7 cellular contexts compared by ENCODE assay signal in genomic region chr4:86496094-86497060, GRCh38.
DNase-seq lines count a peak whose midpoint lies in the region; ATAC-seq and TF ChIP-seq lines count a peak whose summit lies in the region.

No MANE protein-coding gene starts in this region.

- H3K36me3 ChIP-seq in GM23338 (ENCODE audit: insufficient read depth) (no peaks in the 10 kb centered on the region), PC-3 (ENCODE audit: low read depth, low read length) (no peaks in the 10 kb centered on the region), breast epithelium (no peaks in the 10 kb centered on the region), upper lobe of right lung (no peaks in the 10 kb centered on the region)

- H3K27me3 ChIP-seq in GM23338 (ENCODE audit: insufficient read depth) (no peaks in the 10 kb centered on the region), PC-3 (ENCODE audit: low read length) (no peaks in the 10 kb centered on the region), breast epithelium (no peaks in the 10 kb centered on the region), upper lobe of right lung (no peaks in the 10 kb centered on the region)

- H3K36me3 Mint-ChIP-seq in GM23338 (ENCODE audit: low read depth) = peaks cover 5% of the 10 kb centered on the region; the same call in 2 of the 3 replicates

- DNase-seq in D341Med (ENCODE audit: low spot score) (peak; percentile 63), GM23338 (ENCODE audit: low spot score) (peak; percentile 70), PC-3 (peak; percentile 79), breast epithelium (ENCODE audit: low spot score in 2 of 2) (no peak), left lobe of liver (ENCODE audit: low spot score) (no peak), upper lobe of right lung (no peak)

- H4K20me1 ChIP-seq in GM23338 (replicated peaks; ENCODE audit: insufficient read depth) = no peaks in the 10 kb centered on the region
- no peaks in the 10 kb centered on the region for H4K20me1 ChIP-seq in PC-3 (ENCODE audit: low read length)

- H3K4me1 ChIP-seq in GM23338 (ENCODE audit: insufficient read depth) (peaks cover 11% of the 10 kb centered on the region), PC-3 (ENCODE audit: insufficient read depth, low read length) (peaks cover 55% of the 10 kb centered on the region), breast epithelium (peaks cover 0 to 5% of the 10 kb centered on the region in 2 donors), upper lobe of right lung (peaks cover 12% of the 10 kb centered on the region)

- no peaks in the 10 kb centered on the region for H3K9me3 ChIP-seq in PC-3 (ENCODE audit: low read length)
- no peaks in the 10 kb centered on the region for H3K9me3 ChIP-seq in breast epithelium
- H3K9me3 ChIP-seq in upper lobe of right lung = no peaks in the 10 kb centered on the region

- peak; percentile 70 to 100 for TF ChIP-seq CTCF in GM23338 (conservative IDR thresholded peaks at IDR 0.05; ENCODE audit: low read depth in 2 of 2)
- TF ChIP-seq CTCF in PC-3 (conservative IDR thresholded peaks at IDR 0.05; ENCODE audit: low read depth, low read length) = peak; percentile 83
- peak; percentile 66 to 81 (median 76) for TF ChIP-seq CTCF in breast epithelium (IDR thresholded peaks at IDR 0.05)
- TF ChIP-seq CTCF in upper lobe of right lung (IDR thresholded peaks at IDR 0.05) = peak; percentile 86

- 0 out of 3 replicates have a peak, but pooled peaks cover 2% of the 10 kb centered on the region for H3K9me3 Mint-ChIP-seq in GM23338

- H3K27me3 Mint-ChIP-seq in GM23338 (ENCODE audit: insufficient read depth, low read depth, poor library complexity) = no peaks in the 10 kb centered on the region

- H3K27ac ChIP-seq in GM23338 (ENCODE audit: low read depth) = no peak overlapping the region
- H3K27ac ChIP-seq in PC-3 (ENCODE audit: low read length) = peak overlapping the region; percentile 84
- peak overlapping the region in 1 of 2 donors; percentile 41 for H3K27ac ChIP-seq in breast epithelium
- no peak overlapping the region for H3K27ac ChIP-seq in upper lobe of right lung

- no peak overlapping the region for H3K4me3 ChIP-seq in GM23338
- H3K4me3 ChIP-seq in PC-3 (ENCODE audit: low read length) = peak overlapping the region; percentile 55
- no peak overlapping the region for H3K4me3 ChIP-seq in breast epithelium
- H3K4me3 ChIP-seq in upper lobe of right lung = no peak overlapping the region

- no peaks in the 10 kb centered on the region for H3K9me2 ChIP-seq in GM23338 (ENCODE audit: insufficient read depth)
- H3K9me2 ChIP-seq in PC-3 (replicated peaks; ENCODE audit: low read length) = no peaks in the 10 kb centered on the region

- H3K9ac ChIP-seq in PC-3 (ENCODE audit: low read length) = 0 out of 2 replicates have a peak overlapping the region, but pooled peaks have one; percentile 7

- POLR2A ChIA-PET in PC-3 (lab: Charles Lee; ENCODE audit: unreplicated experiment) = no interaction called here

- H2AFZ ChIP-seq in GM23338 (no peak overlapping the region), PC-3 (ENCODE audit: low read length) (peak overlapping the region; percentile 68)

- intact Hi-C loops in PC-3 (cut with micrococcal nuclease) (loop anchor here (1.0 kb wide), 1 partner anchor 399 kb away; no protein-coding TSS in a partner anchor), breast epithelium (cut with DNase I; ENCODE audit: low total_unique reads) (no loop called here), upper lobe of right lung (cut with DNase I) (loop anchor here (5.0 kb wide), 1 partner anchor 396 kb away; the partner anchor contains the start of gene C4orf36)

- no peak for TF ChIP-seq POLR2A in breast epithelium (IDR thresholded peaks at IDR 0.05)

- ATAC-seq in GM23338 (no peak), PC-3 (peak; percentile 29), left lobe of liver (peak; percentile 79), upper lobe of right lung (peak; percentile 54), GM19467 (IDR thresholded peaks at IDR 0.05; ENCODE audit: unreplicated experiment) (no peak)

- H3K4me3 Mint-ChIP-seq in GM23338 = no peak overlapping the region

- H3F3A ChIP-seq in GM23338 (replicated peaks; ENCODE audit: low read depth) (no peaks in the 10 kb centered on the region), PC-3 (ENCODE audit: low read length, unreplicated experiment) (peaks cover 2% of the 10 kb centered on the region)

- peaks cover 25% of the 10 kb centered on the region for H3K4me1 Mint-ChIP-seq in GM23338

- no peaks in the 10 kb centered on the region for H3K79me2 ChIP-seq in GM23338 (replicated peaks; ENCODE audit: insufficient read depth)
- H3K79me2 ChIP-seq in PC-3 (ENCODE audit: low read length) = no peaks in the 10 kb centered on the region

- no peak overlapping the region for H3K27ac Mint-ChIP-seq in GM23338

- H3K4me2 ChIP-seq in GM23338 (no peak overlapping the region), PC-3 (ENCODE audit: low read length) (peak overlapping the region; percentile 80)

- BruUV-seq in PC-3 (replicated peaks; lab: Mats Ljungman, UMichigan) = no TSS peak

- CTCF ChIA-PET in PC-3 (lab: Charles Lee) = interaction anchor here (0.6 kb wide), 2 partner anchors 415 to 577 kb away, joined by 3 read pairs; no protein-coding TSS in a partner anchor

TF ChIP-seq in GM23338, 12 proteins besides CTCF, POLR2A, EP300 and RAD21 (continues in another document):
- TF ChIP-seq STAT1 (IDR thresholded peaks at IDR 0.05; ENCODE audit: unreplicated experiment) = no peak
- TF ChIP-seq POLR2AphosphoS5 (IDR thresholded peaks at IDR 0.05; ENCODE audit: low read depth) = no peak
- TF ChIP-seq ZNF331 (CRISPR knock-in tag; IDR thresholded peaks at IDR 0.05; ENCODE audit: low read depth) = no peak
- no peak for TF ChIP-seq EZH2phosphoT487 (IDR thresholded peaks at IDR 0.05; ENCODE audit: unreplicated experiment)
- no peak for TF ChIP-seq ETS1 (IDR thresholded peaks at IDR 0.05)
- TF ChIP-seq ZNF114 (CRISPR knock-in tag; IDR thresholded peaks at IDR 0.05) = no peak
- TF ChIP-seq ZNF462 (CRISPR knock-in tag; IDR thresholded peaks at IDR 0.05) = no peak

Comparison
In these comparisons a context has a peak if more than half of its experiments do, and no peak if none do; other contexts are left out.
1. DNase-seq: peak in D341Med (single experiment), GM23338 (single experiment) and PC-3 (single experiment); none in breast epithelium (0 of 2), left lobe of liver (single experiment) and upper lobe of right lung (single experiment).
2. ATAC-seq: peak in PC-3 (single experiment), left lobe of liver (single experiment) and upper lobe of right lung (single experiment); none in GM23338 (single experiment) and GM19467 (single experiment).
3. Peak in every context shown above with its lines, with median percentiles within 50 percentile points of each other: CTCF ChIP-seq.